In the genomic region with DNA sequence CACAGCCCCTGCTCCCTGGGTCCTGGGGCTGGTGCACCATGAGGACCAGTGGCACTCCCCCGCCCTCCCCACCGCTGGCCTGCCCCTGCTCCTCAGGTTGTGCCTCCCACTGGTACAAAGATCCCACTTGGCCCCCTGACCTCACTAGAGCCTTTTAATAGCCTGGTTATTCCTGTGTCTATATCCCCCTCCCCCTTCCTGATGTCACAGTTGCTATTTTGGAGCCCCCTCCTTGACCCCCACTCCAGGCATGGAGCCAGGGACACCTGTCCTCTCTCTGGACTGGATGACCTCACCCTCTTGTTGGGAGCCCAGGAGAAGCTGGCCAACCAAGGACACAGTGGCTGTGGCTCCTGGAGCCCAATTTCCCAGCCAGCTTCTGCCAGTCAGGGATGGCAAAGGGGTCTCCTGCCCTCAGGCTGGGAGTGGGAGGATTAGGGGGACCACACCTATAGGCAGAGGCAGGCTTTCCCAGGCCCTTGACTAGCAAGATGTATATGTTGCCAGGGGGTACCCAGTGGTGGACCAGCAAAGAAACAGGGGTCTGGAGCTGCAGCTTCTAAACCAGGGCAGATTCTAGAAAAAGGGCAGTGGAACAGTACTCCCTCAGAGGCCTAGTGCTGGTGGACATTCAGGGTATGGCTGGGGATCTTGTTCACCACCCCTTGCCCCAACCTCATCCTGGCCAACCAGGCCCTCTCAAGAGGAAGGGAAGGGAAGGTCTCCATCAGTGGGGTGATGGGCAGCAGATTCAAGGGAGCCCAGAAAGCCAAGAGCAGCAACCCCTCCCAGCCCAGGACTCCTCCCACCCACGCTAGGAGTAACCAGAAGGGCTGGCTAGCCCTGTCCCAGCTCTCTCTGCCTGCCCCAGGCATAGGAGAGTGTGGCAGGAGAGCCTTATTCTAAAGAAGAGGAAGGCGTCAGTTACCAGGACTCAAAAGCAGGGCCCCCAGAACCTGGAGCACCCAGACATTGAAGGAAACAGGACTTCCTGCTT, we compare ENCODE assay signal across 13 cellular contexts. TPM values are rescaled to one million over a fixed set of nuclear protein-coding genes. Genes with fewer than 3 reads are reported as not detected.
A peak's percentile ranks its signal among the peaks of the same experiment; 100 is the strongest.
DNase-seq lines count a peak whose midpoint lies in the region; ATAC-seq, FAIRE-seq and TF ChIP-seq lines count a peak whose summit lies in the region.
"Had no signal": no experiment of that assay in that cellular context is flagged by ENCODE, and none has a peak within 500 bp of the region (broad histone marks: within the 10 kb centered on the region; RNA-seq: fewer than 3 reads in every experiment).

No MANE protein-coding gene starts in this region.

- H2BK15ac ChIP-seq in H1 (ENCODE audit: low read length), result 0 out of 2 replicates have a peak overlapping the region, but pooled peaks have one; percentile 5

- peak overlapping the region; percentile 52 for H2BK12ac ChIP-seq in H1 (ENCODE audit: low read depth, low read length)

- H2BK5ac ChIP-seq in H1 (ENCODE audit: low read depth, low read length), result peak overlapping the region; percentile 75; the same call in 1 of the 2 replicates

- TF ChIP-seq CTCF in H1 (IDR thresholded peaks at IDR 0.05; ENCODE audit: control extremely low read depth in 1 of 3, insufficient read depth in 1 of 3, low read depth in 1 of 3, low read length in 3 of 3) (no peak), tibial nerve (IDR thresholded peaks at IDR 0.05) (no peak)

- H3K4ac ChIP-seq in H1 (replicated peaks; ENCODE audit: insufficient read length, low read depth, low read length), result no peak overlapping the region

- H3K9me3 ChIP-seq in H1 (ENCODE audit: insufficient read depth in 2 of 2, low read depth in 1 of 2, low read length in 1 of 2) (no peaks in the 10 kb centered on the region), tibial nerve (no peaks in the 10 kb centered on the region)
- H3K9me3 ChIP-seq: A549, SK-N-SH had no signal

- TF ChIP-seq POLR2A in H1 (IDR thresholded peaks at IDR 0.05; ENCODE audit: control extremely low read depth in 1 of 2, low read depth in 2 of 2, low read length in 2 of 2) (no peak), tibial nerve (IDR thresholded peaks at IDR 0.05) (no peak)

- H4K20me1 ChIP-seq in H1 (replicated peaks in 1 of 2; ENCODE audit: control insufficient read depth in 1 of 2, insufficient read depth in 2 of 2, low read length in 2 of 2), result peaks cover 10 to 21% of the 10 kb centered on the region in 2 experiments

- WGBS in H1 (ENCODE audit: extremely low coverage in 1 of 2, insufficient coverage in 1 of 2, insufficient read length in 1 of 2, insufficient replicate concordance in 2 of 2, low coverage in 1 of 2, low lambda C conversion rate in 2 of 2, missing lambda C conversion rate in 1 of 2), 2 experiments, result 69% methylated on average over 4 of the region's 4 CpGs; no CpG with 5 or more reads in 1 of the 2 experiments
- WGBS in tibial nerve, 2 donors, result 71 to 76% methylated on average over 4 of the region's 4 CpGs

- no peak overlapping the region for H3K18ac ChIP-seq in H1 (ENCODE audit: extremely low read depth, low read length)

- H2AK5ac ChIP-seq in H1 (ENCODE audit: low read depth, low read length), result peak overlapping the region; percentile 8; the same call in 1 of the 2 replicates

- H2AFZ ChIP-seq in H1 (ENCODE audit: low read length), result no peak overlapping the region

- H3K9me3 Mint-ChIP-seq in naive thymus-derived CD8-positive, alpha-beta T cell, result no peaks in the 10 kb centered on the region
- H3K9me3 Mint-ChIP-seq: activated naive CD4-positive, alpha-beta T cell treated with anti-CD3 and anti-CD28 coated beads, Interleukin-2, amount 10 ng/mL, durations not matched to agents 7 days and 5 days had no signal

- no peak overlapping the region for H2BK120ac ChIP-seq in H1 (replicated peaks; ENCODE audit: low read depth, low read length)

- no peak overlapping the region for H3K9ac ChIP-seq in H1 (replicated peaks in 1 of 4; ENCODE audit: extremely low read depth in 1 of 4, low read depth in 3 of 4, low read length in 3 of 4)
- H3K9ac ChIP-seq: SK-N-SH had no signal

- H3K23me2 ChIP-seq in H1 (ENCODE audit: low read depth, low read length), result no peaks in the 10 kb centered on the region; the same call in 1 of the 2 replicates

- H3K27ac ChIP-seq in H1 (ENCODE audit: low read depth, low read length), result no peak overlapping the region
- peak overlapping the region in 3 of 4 donors; percentile 78 to 82 (median 79) for H3K27ac ChIP-seq in tibial nerve

- H3K36me3 Mint-ChIP-seq in naive thymus-derived CD8-positive, alpha-beta T cell, result peaks cover 0 to 33% (median 0%) of the 10 kb centered on the region in 3 donors

- H3K23ac ChIP-seq in H1 (ENCODE audit: insufficient read length), result no peak overlapping the region

- H3K79me2 ChIP-seq in H1 (ENCODE audit: control insufficient read depth in 1 of 2, insufficient read depth in 2 of 2, low read length in 2 of 2), result peaks cover 0 to 53% of the 10 kb centered on the region in 2 experiments; a peak in 2 of 4 replicates

- H4K91ac ChIP-seq in H1 (replicated peaks; ENCODE audit: insufficient read length, low read length), result no peak overlapping the region

- no peak overlapping the region for H3K14ac ChIP-seq in H1 (ENCODE audit: insufficient read length)

- POLR2A ChIA-PET in H1 (lab: Charles Lee; ENCODE audit: partially characterized antibody), result interaction anchor here (0.6 to 3.4 kb wide), 10 partner anchors 9 to 221 kb away, joined by 3 to 24 read pairs (median 4); partner anchors contain the start of gene HDAC5
- POLR2A ChIA-PET in naive thymus-derived CD8-positive, alpha-beta T cell (lab: Charles Lee), result interaction anchor here (0.6 to 1.9 kb wide), 4 partner anchors 10 to 78 kb away, joined by 3 to 16 read pairs (median 4); partner anchors contain the start of genes HDAC5 and TMUB2

- peaks cover 34 to 72% (median 52%) of the 10 kb centered on the region in 4 donors for H3K4me1 Mint-ChIP-seq in naive thymus-derived CD8-positive, alpha-beta T cell

- peaks cover 30% of the 10 kb centered on the region for H3K79me1 ChIP-seq in H1 (ENCODE audit: low read depth, low read length)

- 0 out of 2 replicates have a peak overlapping the region, but pooled peaks have one; percentile 61 for H2BK20ac ChIP-seq in H1 (ENCODE audit: low read length)

- TF ChIP-seq EP300 in H1 (IDR thresholded peaks at IDR 0.05; ENCODE audit: borderline replicate concordance in 1 of 2, low read depth in 2 of 2, low read length in 2 of 2) (no peak), tibial nerve (IDR thresholded peaks at IDR 0.05) (no peak)

- peak overlapping the region in 1 of 2 experiments; percentile 52; a peak in 1 of 4 replicates for H3K4me2 ChIP-seq in H1 (ENCODE audit: insufficient read depth in 1 of 2, low read depth in 2 of 2, low read length in 2 of 2)

- FAIRE-seq in H1 (lab: Jason Lieb, UNC), result no peak

- no peaks in the 10 kb centered on the region; a peak in 1 of 7 replicates for H3K27me3 ChIP-seq in H1 (replicated peaks in 1 of 4; ENCODE audit: control insufficient read depth in 3 of 4, extremely low read depth in 1 of 4, insufficient read depth in 3 of 4, low read length in 3 of 4)
- no peaks in the 10 kb centered on the region for H3K27me3 ChIP-seq in tibial nerve

- DNase-seq in NCI-H2029 (lab: John Stamatoyannopoulos, UW) (peak; percentile 24), NCI-H2029 treated with DMSO at 0.1 percent for 48 hours (lab: John Stamatoyannopoulos, UW) (no peak), H1 (ENCODE audit: low read depth in 1 of 2, low spot score in 2 of 2) (no peak), tibial nerve (ENCODE audit: low spot score in 2 of 2) (no peak)
- no peak for DNase-seq in naive thymus-derived CD8-positive, alpha-beta T cell
- DNase-seq: activated naive CD4-positive, alpha-beta T cell treated with anti-CD3 and anti-CD28 coated beads, Interleukin-2, amount 10 ng/mL, durations not matched to agents 7 days and 5 days; NCI-H446 treated with DMSO at 0.1 percent for 48 hours; SK-N-SH had no signal

- H3K4me3 ChIP-seq in H1 (ENCODE audit: extremely low read depth in 1 of 4, insufficient read depth in 2 of 4, low read depth in 3 of 4, low read length in 4 of 4) (no peak overlapping the region), tibial nerve (no peak overlapping the region)
- H3K4me3 ChIP-seq: A549 had no signal

- peak overlapping the region in 9 of 10 donors; percentile 44 to 79 (median 62) for H3K27ac Mint-ChIP-seq in naive thymus-derived CD8-positive, alpha-beta T cell

- H3K4me1 ChIP-seq in H1 (replicated peaks in 1 of 4; ENCODE audit: control insufficient read depth in 3 of 4, insufficient read depth in 4 of 4, low read length in 3 of 4) (peaks cover 0 to 34% (median 26%) of the 10 kb centered on the region in 4 experiments; a peak in 6 of 7 replicates), tibial nerve (peaks cover 5 to 99% (median 53%) of the 10 kb centered on the region in 4 donors)

- no peak overlapping the region for H3K56ac ChIP-seq in H1 (replicated peaks; ENCODE audit: insufficient read length, low read depth, low read length)

- no peaks in the 10 kb centered on the region for H3K27me3 Mint-ChIP-seq in naive thymus-derived CD8-positive, alpha-beta T cell
- H3K27me3 Mint-ChIP-seq: activated naive CD4-positive, alpha-beta T cell treated with anti-CD3 and anti-CD28 coated beads, Interleukin-2, amount 10 ng/mL, durations not matched to agents 7 days and 5 days had no signal

- peaks cover 0 to 2% (median 0%) of the 10 kb centered on the region in 4 experiments; a peak in 4 of 8 replicates for H3K36me3 ChIP-seq in H1 (ENCODE audit: control insufficient read depth in 2 of 4, insufficient read depth in 4 of 4, low read length in 3 of 4)
- peaks cover 0 to 42% (median 8%) of the 10 kb centered on the region in 3 donors for H3K36me3 ChIP-seq in tibial nerve

- H4K8ac ChIP-seq in H1 (ENCODE audit: extremely low read depth, insufficient read depth, low read length), result no peak overlapping the region; the same call in 1 of the 2 replicates

- CTCF ChIA-PET in H1 (lab: Charles Lee; ENCODE audit: partially characterized antibody), result interaction anchor here (1.1 to 34.4 kb wide), 6 partner anchors 2 to 104 kb away, joined by 4 to 638 read pairs (median 16); partner anchors contain the start of gene HDAC5

- ATAC-seq in naive thymus-derived CD8-positive, alpha-beta T cell, result no peak
- ATAC-seq in HG02623 (IDR thresholded peaks at IDR 0.05; ENCODE audit: unreplicated experiment) (no peak), HG03378 (IDR thresholded peaks at IDR 0.05; ENCODE audit: unreplicated experiment) (no peak), HG02870 (IDR thresholded peaks at IDR 0.05; ENCODE audit: unreplicated experiment) (no peak)
- ATAC-seq: A549 had no signal

- TF ChIP-seq RAD21 in H1 (IDR thresholded peaks at IDR 0.05 in 1 of 2, conservative IDR thresholded peaks at IDR 0.05 in 1 of 2; ENCODE audit: low read depth in 2 of 2, low read length in 2 of 2), result no peak

- H4K5ac ChIP-seq in H1 (ENCODE audit: insufficient read length, low read depth, low read length), result no peak overlapping the region

- H3K4me3 Mint-ChIP-seq in naive thymus-derived CD8-positive, alpha-beta T cell, result peak overlapping the region in 3 of 10 donors; percentile 11 to 71 (median 50)
- H3K4me3 Mint-ChIP-seq: activated naive CD4-positive, alpha-beta T cell treated with anti-CD3 and anti-CD28 coated beads, Interleukin-2, amount 10 ng/mL, durations not matched to agents 7 days and 5 days had no signal

RNA-seq across cellular contexts. Expression of gene HDAC5, which starts 10.9 kb away (rescaled TPM):
- 48.5 and 54.0 TPM in 2 replicates for total RNA-seq in H1 (2021; fragmentation: NEBNext Ultra II Directional; extraction: Animal tissue kit (Norgen Biotek cat#: 25700))
- polyA plus RNA-seq in H1 (2011; rRNA removed), result 54.4 and 79.2 TPM in 2 replicates
- 78.3 TPM for polyA plus RNA-seq in H1 (2011; cell fraction: cytosol; rRNA removed)
- polyA plus RNA-seq in H1 (2011; cell fraction: nucleus; rRNA removed), result 103 TPM
- polyA plus RNA-seq in H1 (2012, experiment 1 of 2), result 31.8 to 62.6 TPM (median 53.9 TPM) in 4 replicates
- polyA plus RNA-seq in H1 (2012, experiment 2 of 2), result 44.0 TPM
- polyA plus RNA-seq in H1 (2013, experiment 1 of 2), result 23.8 TPM
- polyA plus RNA-seq in H1 (2013, experiment 2 of 2), result 23.7 TPM
- 77.4 and 115 TPM in 2 replicates for polyA minus RNA-seq in H1 (2011; rRNA and poly(A)+ RNA removed)
- 41.8 TPM for polyA minus RNA-seq in H1 (2011; cell fraction: cytosol; rRNA and poly(A)+ RNA removed)
- 57.9 TPM for polyA minus RNA-seq in H1 (2011; cell fraction: nucleus; rRNA and poly(A)+ RNA removed)
- total RNA-seq in naive thymus-derived CD8-positive, alpha-beta T cell, result 10 to 100 TPM; 71.1 to 73.8 TPM
- polyA plus RNA-seq in naive thymus-derived CD8-positive, alpha-beta T cell, result 10 to 100 TPM; 25.3 to 41.8 (median 27.2) TPM
- total RNA-seq in tibial nerve, result 100 to 1,000 TPM in 3 of 4 donors, 10 to 100 TPM in 1; 99.8 to 201 (median 125) TPM

RNA-seq across cellular contexts. Expression of gene HROB, which starts 29.1 kb away (rescaled TPM):
- 18.8 and 19.4 TPM in 2 replicates for total RNA-seq in H1 (2021; fragmentation: NEBNext Ultra II Directional; extraction: Animal tissue kit (Norgen Biotek cat#: 25700))
- 21.6 and 24.1 TPM in 2 replicates for polyA plus RNA-seq in H1 (2011; rRNA removed)
- 17.5 TPM for polyA plus RNA-seq in H1 (2011; cell fraction: cytosol; rRNA removed)
- 32.1 TPM for polyA plus RNA-seq in H1 (2011; cell fraction: nucleus; rRNA removed)
- 16.3 to 20.8 TPM (median 17.6 TPM) in 4 replicates for polyA plus RNA-seq in H1 (2012, experiment 1 of 2)
- polyA plus RNA-seq in H1 (2012, experiment 2 of 2), result 16.8 TPM
- 10.8 TPM for polyA plus RNA-seq in H1 (2013, experiment 1 of 2)
- polyA plus RNA-seq in H1 (2013, experiment 2 of 2), result 10.3 TPM
- 35.7 and 36.8 TPM in 2 replicates for polyA minus RNA-seq in H1 (2011; rRNA and poly(A)+ RNA removed)
- 17.8 TPM for polyA minus RNA-seq in H1 (2011; cell fraction: cytosol; rRNA and poly(A)+ RNA removed)
- 18.6 TPM for polyA minus RNA-seq in H1 (2011; cell fraction: nucleus; rRNA and poly(A)+ RNA removed)
- total RNA-seq in naive thymus-derived CD8-positive, alpha-beta T cell, result 1 to 10 TPM in 1 of 2 experiments, under 1 TPM in 1; 0.88 to 1.2 TPM
- under 1 TPM in 2 of 3 donors, not detected in 1; 0.08 to 0.24 TPM for polyA plus RNA-seq in naive thymus-derived CD8-positive, alpha-beta T cell
- total RNA-seq in tibial nerve, result 1 to 10 TPM; 1.5 to 2.7 (median 2.1) TPM

RNA-seq across cellular contexts. Expression of gene G6PC3, which starts 42.0 kb away (rescaled TPM):
- 104 and 114 TPM in 2 replicates for total RNA-seq in H1 (2021; fragmentation: NEBNext Ultra II Directional; extraction: Animal tissue kit (Norgen Biotek cat#: 25700))
- polyA plus RNA-seq in H1 (2011; rRNA removed), result 343 and 436 TPM in 2 replicates
- 191 TPM for polyA plus RNA-seq in H1 (2011; cell fraction: cytosol; rRNA removed)
- 198 TPM for polyA plus RNA-seq in H1 (2011; cell fraction: nucleus; rRNA removed)
- 143 to 233 TPM (median 204 TPM) in 4 replicates for polyA plus RNA-seq in H1 (2012, experiment 1 of 2)
- polyA plus RNA-seq in H1 (2012, experiment 2 of 2), result 249 TPM
- 394 TPM for polyA plus RNA-seq in H1 (2013, experiment 1 of 2)
- 451 TPM for polyA plus RNA-seq in H1 (2013, experiment 2 of 2)
- polyA minus RNA-seq in H1 (2011; rRNA and poly(A)+ RNA removed), result 132 and 168 TPM in 2 replicates
- polyA minus RNA-seq in H1 (2011; cell fraction: cytosol; rRNA and poly(A)+ RNA removed), result 151 TPM
- 96.9 TPM for polyA minus RNA-seq in H1 (2011; cell fraction: nucleus; rRNA and poly(A)+ RNA removed)
- 10 to 100 TPM; 15.0 to 19.1 TPM for total RNA-seq in naive thymus-derived CD8-positive, alpha-beta T cell
- 10 to 100 TPM; 25.5 to 31.3 (median 26.6) TPM for polyA plus RNA-seq in naive thymus-derived CD8-positive, alpha-beta T cell
- total RNA-seq in tibial nerve, result 10 to 100 TPM; 24.9 to 68.7 (median 36.2) TPM

RNA-seq across cellular contexts. Expression of gene LSM12, which starts 46.1 kb away (rescaled TPM):
- 118 and 142 TPM in 2 replicates for total RNA-seq in H1 (2021; fragmentation: NEBNext Ultra II Directional; extraction: Animal tissue kit (Norgen Biotek cat#: 25700))
- polyA plus RNA-seq in H1 (2011; rRNA removed), result 51.6 and 69.8 TPM in 2 replicates
- polyA plus RNA-seq in H1 (2011; cell fraction: cytosol; rRNA removed), result 57.3 TPM
- polyA plus RNA-seq in H1 (2011; cell fraction: nucleus; rRNA removed), result 31.1 TPM
- polyA plus RNA-seq in H1 (2012, experiment 1 of 2), result 59.4 to 75.6 TPM (median 69.7 TPM) in 4 replicates
- 76.0 TPM for polyA plus RNA-seq in H1 (2012, experiment 2 of 2)
- 126 TPM for polyA plus RNA-seq in H1 (2013, experiment 1 of 2)
- polyA plus RNA-seq in H1 (2013, experiment 2 of 2), result 129 TPM
- polyA minus RNA-seq in H1 (2011; rRNA and poly(A)+ RNA removed), result 83.5 and 95.8 TPM in 2 replicates
- polyA minus RNA-seq in H1 (2011; cell fraction: cytosol; rRNA and poly(A)+ RNA removed), result 54.6 TPM
- polyA minus RNA-seq in H1 (2011; cell fraction: nucleus; rRNA and poly(A)+ RNA removed), result 32.1 TPM
- 10 to 100 TPM; 33.3 to 36.0 TPM for total RNA-seq in naive thymus-derived CD8-positive, alpha-beta T cell
- polyA plus RNA-seq in naive thymus-derived CD8-positive, alpha-beta T cell, result 10 to 100 TPM; 63.4 to 82.6 (median 66.7) TPM
- total RNA-seq in tibial nerve, result 10 to 100 TPM; 18.2 to 37.2 (median 23.9) TPM

RNA-seq across cellular contexts. Expression of gene ASB16, which starts 57.9 kb away (rescaled TPM):
- total RNA-seq in H1 (2021; fragmentation: NEBNext Ultra II Directional; extraction: Animal tissue kit (Norgen Biotek cat#: 25700)), result 0.19 TPM in 1 of 2 replicates, not detected in the other
- 0.05 and 0.09 TPM in 2 replicates for polyA plus RNA-seq in H1 (2011; rRNA removed)
- 0.05 TPM for polyA plus RNA-seq in H1 (2011; cell fraction: cytosol; rRNA removed)
- 0.17 TPM for polyA plus RNA-seq in H1 (2011; cell fraction: nucleus; rRNA removed)
- 1.7 to 2.5 TPM (median 2.3 TPM) in 4 replicates for polyA plus RNA-seq in H1 (2012, experiment 1 of 2)
- 0.79 TPM for polyA plus RNA-seq in H1 (2012, experiment 2 of 2)
- 0.06 TPM for polyA plus RNA-seq in H1 (2013, experiment 1 of 2)
- polyA plus RNA-seq in H1 (2013, experiment 2 of 2), result 0.04 TPM
- 0.10 TPM in 1 of 2 replicates, not detected in the other for polyA minus RNA-seq in H1 (2011; rRNA and poly(A)+ RNA removed)
- not detected for polyA minus RNA-seq in H1 (2011; cell fraction: cytosol; rRNA and poly(A)+ RNA removed)
- polyA minus RNA-seq in H1 (2011; cell fraction: nucleus; rRNA and poly(A)+ RNA removed), result not detected
- total RNA-seq in naive thymus-derived CD8-positive, alpha-beta T cell, result not detected
- under 1 TPM in 1 of 3 donors, not detected in 2; 0.09 TPM for polyA plus RNA-seq in naive thymus-derived CD8-positive, alpha-beta T cell
- total RNA-seq in tibial nerve, result 1 to 10 TPM in 1 of 4 donors, not detected in 3; 2.7 TPM
- total RNA-seq: LHCN-M2 had no signal
- polyA plus RNA-seq: SK-N-SH had no signal
